Comparison of ENCODE assay signal across 8 cellular contexts in genomic region chr12:2794736-2795289, GRCh38. TPM values are rescaled to one million over a fixed set of nuclear protein-coding genes. Genes with fewer than 3 reads are reported as not detected.
DNase-seq lines count a peak whose midpoint lies in the region; ATAC-seq, FAIRE-seq and TF ChIP-seq lines count a peak whose summit lies in the region.

FKBP4 (plus strand) TSS chr12:2794970; CDS start chr12:2795140, 170 bp downstream.

- peak; percentile 80 for ATAC-seq in HG02763 (IDR thresholded peaks at IDR 0.05; ENCODE audit: unreplicated experiment)
- ATAC-seq in left ventricle myocardium superior = peak; percentile 91

- TF ChIP-seq POLR2A in GM15510 (IDR thresholded peaks at IDR 0.05; ENCODE audit: borderline replicate concordance, extremely low read depth, insufficient read length) = peak; percentile 78

- intact Hi-C loops in left ventricle myocardium superior (cut with micrococcal nuclease) = no loop called here

- peak; percentile 97 for FAIRE-seq in urothelium cell line (lab: Jason Lieb, UNC)

- peak; percentile 78 to 89 (median 86) for DNase-seq in NCI-H1417 (lab: John Stamatoyannopoulos, UW)
- peak; percentile 79 to 90 (median 83) for DNase-seq in T-helper 2 cell
- peak; percentile 16 to 99 (median 84) for DNase-seq in amygdala (lab: John Stamatoyannopoulos, UW)
- DNase-seq in left ventricle myocardium superior = peak; percentile 94
- DNase-seq in pulmonary artery endothelial cell (ENCODE audit: low read depth, low spot score) = peak; percentile 47
- DNase-seq in urothelium cell line (ENCODE audit: low spot score) = peak; percentile 99

RNA-seq across cellular contexts. Expression of gene FKBP4, which starts in this region (rescaled TPM):
- total RNA-seq in left ventricle myocardium superior (59.0 TPM), pulmonary artery endothelial cell (53.5 and 147 TPM in 2 replicates)

Comparison
In these comparisons a context has a peak if more than half of its experiments do, and no peak if none do; other contexts are left out.
1. Peak in every context shown above with its lines: DNase-seq and ATAC-seq.
2. DNase-seq: peak in every context shown above with its lines; median percentile 99 in urothelium cell line; 94 in left ventricle myocardium superior; 86 in NCI-H1417; 84 in amygdala; 83 in T-helper 2 cell; 47 in pulmonary artery endothelial cell.